Comparison of ENCODE assay signal across 32 cellular contexts in the genomic region with DNA sequence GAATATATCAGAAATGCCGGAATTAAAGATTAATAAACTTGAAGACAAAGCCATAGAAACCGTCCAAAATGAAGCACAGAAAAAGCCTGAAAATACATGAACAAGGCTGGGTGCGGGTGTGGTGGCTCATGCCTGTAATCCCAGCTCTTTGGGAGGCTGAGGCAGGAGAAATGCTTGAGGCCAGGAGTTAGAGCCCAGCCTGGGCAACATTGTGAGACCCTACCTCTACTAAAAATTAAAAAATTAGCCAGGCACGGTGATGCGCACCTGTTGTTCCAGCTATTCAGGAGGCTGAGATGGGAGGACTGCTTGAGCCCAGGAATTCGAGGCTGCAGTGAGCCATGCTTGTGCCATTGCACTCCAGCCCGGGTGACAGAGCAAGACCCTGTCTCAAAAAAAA.
"Had no signal": no experiment of that assay in that cellular context is flagged by ENCODE, and none has a peak within 500 bp of the region (broad histone marks: within the 10 kb centered on the region; RNA-seq: fewer than 3 reads in every experiment).

No MANE protein-coding gene starts in this region.

- H3K27ac Mint-ChIP-seq: activated B cell treated with CpG ODN at 0.5 μM for 24 hours; activated CD4-positive, alpha-beta memory T cell treated with anti-CD3 and anti-CD28 coated beads for 36 hours; activated CD4-positive, alpha-beta T cell treated with anti-CD3 and anti-CD28 coated beads for 36 hours; activated CD4-positive, alpha-beta T cell treated with anti-CD3 and anti-CD28 coated beads, Interleukin-2, amount 10 ng/mL, durations not matched to agents 24 days and 14 days; activated CD8-positive, alpha-beta memory T cell treated with anti-CD3 and anti-CD28 coated beads, Interleukin-2, amount 10 ng/mL, durations not matched to agents 7 days and 5 days; activated CD8-positive, alpha-beta T cell treated with anti-CD3 and anti-CD28 coated beads, Interleukin-2, amount 10 ng/mL, durations not matched to agents 7 days and 5 days; activated naive CD8-positive, alpha-beta T cell; activated T-cell treated with anti-CD3 and anti-CD28 coated beads, Interleukin-2, amount 50 U/mL, for 24 hours; activated T-helper 17 cell treated with anti-CD3 and anti-CD28 coated beads, Interleukin-2, amount 50 U/mL, for 72 hours; brain; T-cell; T-helper 1 cell treated with Interleukin-12 subunit alpha and Interleukin-12 subunit beta and Interleukin-4 antibody, amounts not matched to agents 30 μg/mL and 1 μg/mL, for 36 hours; T-helper 2 cell treated with Interferon-gamma antibody and Interleukin-4, amounts not matched to agents 5 μg/mL and 100 μg/mL, for 36 hours had no signal

- H3K27ac ChIP-seq: ascending aorta, breast epithelium, cardiac muscle cell, colonic mucosa, epithelial cell of prostate, esophagus squamous epithelium, heart right ventricle, WERI-Rb-1 had no signal

- DNase-seq: activated B cell treated with CpG ODN at 0.5 μM for 24 hours; activated CD4-positive, alpha-beta memory T cell treated with anti-CD3 and anti-CD28 coated beads for 36 hours; activated CD4-positive, alpha-beta T cell treated with anti-CD3 and anti-CD28 coated beads for 36 hours; activated CD4-positive, alpha-beta T cell treated with anti-CD3 and anti-CD28 coated beads, Interleukin-2, amount 10 ng/mL, durations not matched to agents 24 days and 14 days; activated CD4-positive, CD25-positive, alpha-beta regulatory T cell treated with anti-CD3 and anti-CD28 coated beads, Interleukin-2, amount 50 U/mL, for 72 hours; activated CD8-positive, alpha-beta memory T cell treated with anti-CD3 and anti-CD28 coated beads, Interleukin-2, amount 10 ng/mL, durations not matched to agents 7 days and 5 days; activated CD8-positive, alpha-beta memory T cell treated with anti-CD3 and anti-CD28 coated beads, Interleukin-2, amount 50 U/mL, for 4 hours; activated CD8-positive, alpha-beta T cell treated with anti-CD3 and anti-CD28 coated beads, Interleukin-2, amount 10 ng/mL, durations not matched to agents 7 days and 5 days; activated effector memory CD4-positive, alpha-beta T cell treated with Interleukin-2 at 50 U/mL for 16 hours; activated gamma-delta T cell treated with Interleukin-2 at 50 U/mL for 16 hours; activated naive CD4-positive, alpha-beta T cell treated with anti-CD3 and anti-CD28 coated beads, Interleukin-2, amount 50 U/mL, for 16 hours; activated naive CD4-positive, alpha-beta T cell treated with Interleukin-2 at 50 U/mL for 16 hours; activated T-cell treated with anti-CD3 and anti-CD28 coated beads, Interleukin-2, amount 50 U/mL, for 24 hours; central memory CD4-positive, alpha-beta T cell; cerebellar nuclear complex; colonic mucosa; effector CD8-positive, alpha-beta T cell; esophagus squamous epithelium; heart right ventricle; T-cell; T1000; WERI-Rb-1 had no signal

- H3K9me3 ChIP-seq: ascending aorta, breast epithelium, colonic mucosa, esophagus squamous epithelium, gastroesophageal sphincter, heart right ventricle had no signal

- H3K27me3 Mint-ChIP-seq: activated B cell treated with CpG ODN at 0.5 μM for 24 hours; activated CD4-positive, alpha-beta memory T cell treated with anti-CD3 and anti-CD28 coated beads for 36 hours; activated CD4-positive, alpha-beta T cell treated with anti-CD3 and anti-CD28 coated beads for 36 hours; activated CD4-positive, alpha-beta T cell treated with anti-CD3 and anti-CD28 coated beads, Interleukin-2, amount 10 ng/mL, durations not matched to agents 24 days and 14 days; activated CD8-positive, alpha-beta memory T cell treated with anti-CD3 and anti-CD28 coated beads, Interleukin-2, amount 10 ng/mL, durations not matched to agents 7 days and 5 days; activated naive CD8-positive, alpha-beta T cell; activated T-cell treated with anti-CD3 and anti-CD28 coated beads, Interleukin-2, amount 50 U/mL, for 24 hours; activated T-helper 17 cell treated with anti-CD3 and anti-CD28 coated beads, Interleukin-2, amount 50 U/mL, for 72 hours; brain; T-cell had no signal

- ATAC-seq: activated CD4-positive, alpha-beta T cell treated with anti-CD3 and anti-CD28 coated beads for 36 hours; activated CD8-positive, alpha-beta memory T cell treated with anti-CD3 and anti-CD28 coated beads, Interleukin-2, amount 10 ng/mL, durations not matched to agents 7 days and 5 days; activated CD8-positive, alpha-beta T cell treated with anti-CD3 and anti-CD28 coated beads, Interleukin-2, amount 10 ng/mL, durations not matched to agents 7 days and 5 days; activated T-helper 17 cell treated with anti-CD3 and anti-CD28 coated beads, Interleukin-2, amount 50 U/mL, for 72 hours; gastroesophageal sphincter; heart right ventricle; T-cell had no signal

- H3K9me3 Mint-ChIP-seq: activated B cell treated with CpG ODN at 0.5 μM for 24 hours; activated CD4-positive, alpha-beta memory T cell treated with anti-CD3 and anti-CD28 coated beads for 36 hours; activated CD4-positive, alpha-beta T cell treated with anti-CD3 and anti-CD28 coated beads, Interleukin-2, amount 10 ng/mL, durations not matched to agents 24 days and 14 days; activated T-cell treated with anti-CD3 and anti-CD28 coated beads, Interleukin-2, amount 50 U/mL, for 24 hours; activated T-helper 17 cell treated with anti-CD3 and anti-CD28 coated beads, Interleukin-2, amount 50 U/mL, for 72 hours; T-cell; T-helper 1 cell treated with Interleukin-12 subunit alpha and Interleukin-12 subunit beta and Interleukin-4 antibody, amounts not matched to agents 30 μg/mL and 1 μg/mL, for 36 hours; T-helper 2 cell treated with Interferon-gamma antibody and Interleukin-4, amounts not matched to agents 5 μg/mL and 100 μg/mL, for 36 hours had no signal

- H3K4me1 ChIP-seq: colonic mucosa had no signal

- H3K4me1 Mint-ChIP-seq: activated CD8-positive, alpha-beta memory T cell treated with anti-CD3 and anti-CD28 coated beads, Interleukin-2, amount 10 ng/mL, durations not matched to agents 7 days and 5 days had no signal

- H3K4me3 Mint-ChIP-seq: activated B cell treated with CpG ODN at 0.5 μM for 24 hours; activated CD4-positive, alpha-beta memory T cell treated with anti-CD3 and anti-CD28 coated beads for 36 hours; activated CD4-positive, alpha-beta T cell treated with anti-CD3 and anti-CD28 coated beads for 36 hours; activated CD4-positive, alpha-beta T cell treated with anti-CD3 and anti-CD28 coated beads, Interleukin-2, amount 10 ng/mL, durations not matched to agents 24 days and 14 days; activated CD8-positive, alpha-beta memory T cell treated with anti-CD3 and anti-CD28 coated beads, Interleukin-2, amount 10 ng/mL, durations not matched to agents 7 days and 5 days; activated CD8-positive, alpha-beta T cell treated with anti-CD3 and anti-CD28 coated beads, Interleukin-2, amount 10 ng/mL, durations not matched to agents 7 days and 5 days; activated naive CD8-positive, alpha-beta T cell; activated T-cell treated with anti-CD3 and anti-CD28 coated beads, Interleukin-2, amount 50 U/mL, for 24 hours; activated T-helper 17 cell treated with anti-CD3 and anti-CD28 coated beads, Interleukin-2, amount 50 U/mL, for 72 hours; brain; T-cell; T-helper 1 cell treated with Interleukin-12 subunit alpha and Interleukin-12 subunit beta and Interleukin-4 antibody, amounts not matched to agents 30 μg/mL and 1 μg/mL, for 36 hours; T-helper 2 cell treated with Interferon-gamma antibody and Interleukin-4, amounts not matched to agents 5 μg/mL and 100 μg/mL, for 36 hours had no signal

- H3K36me3 ChIP-seq: ascending aorta, breast epithelium, cardiac muscle cell, colonic mucosa, esophagus squamous epithelium, gastroesophageal sphincter, heart right ventricle, WERI-Rb-1 had no signal

- H3K4me3 ChIP-seq: ascending aorta, breast epithelium, cardiac muscle cell, colonic mucosa, esophagus squamous epithelium, gastroesophageal sphincter, heart right ventricle had no signal
